Comparison of ENCODE assay signal across 1 cellular context in the genomic region with DNA sequence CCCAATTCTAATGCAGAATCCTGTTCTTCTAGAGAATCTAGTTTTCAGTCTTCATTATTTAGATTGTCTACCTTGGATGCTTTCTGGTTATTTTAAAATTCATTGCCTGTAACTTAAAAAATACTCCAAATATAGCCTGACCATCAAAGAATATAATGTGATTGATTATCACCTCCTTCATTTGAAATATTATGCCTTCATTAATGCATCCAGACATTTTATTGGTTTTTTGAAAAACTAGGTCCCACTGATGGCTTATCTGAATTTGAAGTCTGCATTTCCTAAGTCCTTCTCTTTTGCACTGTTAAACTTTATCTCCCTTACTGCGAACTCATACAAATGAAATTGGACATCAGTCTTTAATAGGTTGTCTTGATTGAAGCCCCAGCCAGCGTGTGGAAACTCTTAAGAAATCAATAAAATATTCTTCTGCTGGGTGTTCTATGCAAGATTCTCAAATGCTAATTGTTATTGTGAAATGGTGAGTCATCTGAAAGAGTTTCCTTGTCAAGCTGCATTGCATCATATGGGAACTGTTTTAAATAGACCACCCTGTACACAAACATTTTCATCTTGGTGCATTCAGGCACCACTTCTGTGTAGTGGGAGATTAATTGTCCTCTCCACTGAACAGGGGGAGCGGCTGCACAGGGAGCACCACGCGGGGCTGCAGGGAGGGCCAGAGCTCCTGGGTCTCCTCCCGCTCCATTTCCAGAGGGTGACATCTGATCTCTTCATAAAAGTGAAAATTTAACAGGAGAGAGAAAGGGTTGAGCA.
TF ChIP-seq lines count a peak whose summit lies in the region.

No MANE protein-coding gene starts in this region.

TF ChIP-seq in HEK293, 187 proteins besides CTCF, POLR2A, EP300 and RAD21 (continued from another document):
- TF ChIP-seq, protein P1, sequence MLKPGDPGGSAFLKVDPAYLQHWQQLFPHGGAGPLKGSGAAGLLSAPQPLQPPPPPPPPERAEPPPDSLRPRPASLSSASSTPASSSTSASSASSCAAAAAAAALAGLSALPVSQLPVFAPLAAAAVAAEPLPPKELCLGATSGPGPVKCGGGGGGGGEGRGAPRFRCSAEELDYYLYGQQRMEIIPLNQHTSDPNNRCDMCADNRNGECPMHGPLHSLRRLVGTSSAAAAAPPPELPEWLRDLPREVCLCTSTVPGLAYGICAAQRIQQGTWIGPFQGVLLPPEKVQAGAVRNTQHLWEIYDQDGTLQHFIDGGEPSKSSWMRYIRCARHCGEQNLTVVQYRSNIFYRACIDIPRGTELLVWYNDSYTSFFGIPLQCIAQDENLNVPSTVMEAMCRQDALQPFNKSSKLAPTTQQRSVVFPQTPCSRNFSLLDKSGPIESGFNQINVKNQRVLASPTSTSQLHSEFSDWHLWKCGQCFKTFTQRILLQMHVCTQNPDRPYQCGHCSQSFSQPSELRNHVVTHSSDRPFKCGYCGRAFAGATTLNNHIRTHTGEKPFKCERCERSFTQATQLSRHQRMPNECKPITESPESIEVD (tag by site-specific recombination; IDR thresholded peaks at IDR 0.05), result peak; percentile 61
- TF ChIP-seq ZNF610 (tag by site-specific recombination; IDR thresholded peaks at IDR 0.05; ENCODE audit: borderline replicate concordance) (no peak), ZNF112 (tag by site-specific recombination; IDR thresholded peaks at IDR 0.05) (no peak), ZNF221 (tag by site-specific recombination; IDR thresholded peaks at IDR 0.05; ENCODE audit: borderline replicate concordance) (no peak), ZNF132 (tag by site-specific recombination; IDR thresholded peaks at IDR 0.05; ENCODE audit: borderline replicate concordance) (no peak), ZNF48 (tag by site-specific recombination; IDR thresholded peaks at IDR 0.05) (no peak), ZNF211 (tag by site-specific recombination; IDR thresholded peaks at IDR 0.05; ENCODE audit: low read depth) (no peak), SALL2 (tag by site-specific recombination; IDR thresholded peaks at IDR 0.05; ENCODE audit: borderline replicate concordance) (no peak), ZNF792 (tag by site-specific recombination; IDR thresholded peaks at IDR 0.05) (no peak), SETDB1 (IDR thresholded peaks at IDR 0.05; ENCODE audit: insufficient read length, low read length) (peak; percentile 26), GFI1B (tag by site-specific recombination; IDR thresholded peaks at IDR 0.05) (no peak), ZNF391 (tag by site-specific recombination; IDR thresholded peaks at IDR 0.05; ENCODE audit: borderline replicate concordance, low read depth) (no peak), ZNF202 (tag by site-specific recombination; IDR thresholded peaks at IDR 0.05; ENCODE audit: borderline replicate concordance) (no peak), WT1 (tag by site-specific recombination; IDR thresholded peaks at IDR 0.05) (peak; percentile 45; the same call in 1 of the 2 replicates), ZNF146 (tag by site-specific recombination; IDR thresholded peaks at IDR 0.05) (no peak), GLIS1 (tag by site-specific recombination; IDR thresholded peaks at IDR 0.05) (peak; percentile 41; the same call in 1 of the 2 replicates), KLF7 (tag by site-specific recombination; IDR thresholded peaks at IDR 0.05; ENCODE audit: borderline replicate concordance) (no peak), ZBTB20 (tag by site-specific recombination; IDR thresholded peaks at IDR 0.05) (no peak; the same call in 1 of the 2 replicates), ZNF138 (tag by site-specific recombination; IDR thresholded peaks at IDR 0.05; ENCODE audit: borderline replicate concordance) (no peak), ZNF366 (tag by site-specific recombination; conservative IDR thresholded peaks at IDR 0.05) (peak; percentile 43; the same call in 1 of the 2 replicates), ZNF510 (tag by site-specific recombination; IDR thresholded peaks at IDR 0.05; ENCODE audit: insufficient replicate concordance) (no peak), ZNF561 (tag by site-specific recombination; IDR thresholded peaks at IDR 0.05; ENCODE audit: borderline replicate concordance) (0 out of 2 replicates have a peak, but pooled peaks have one; percentile 48), ZIC2 (tag by site-specific recombination; IDR thresholded peaks at IDR 0.05) (no peak; the same call in 1 of the 2 replicates), YY2 (tag by site-specific recombination; IDR thresholded peaks at IDR 0.05) (no peak), ZNF426 (tag by site-specific recombination; IDR thresholded peaks at IDR 0.05) (no peak), KLF16 (tag by site-specific recombination; IDR thresholded peaks at IDR 0.05) (no peak), TCF7L2 (IDR thresholded peaks at IDR 0.05; ENCODE audit: borderline replicate concordance, low read depth, low read length) (no peak)
- TF ChIP-seq, protein P2, sequence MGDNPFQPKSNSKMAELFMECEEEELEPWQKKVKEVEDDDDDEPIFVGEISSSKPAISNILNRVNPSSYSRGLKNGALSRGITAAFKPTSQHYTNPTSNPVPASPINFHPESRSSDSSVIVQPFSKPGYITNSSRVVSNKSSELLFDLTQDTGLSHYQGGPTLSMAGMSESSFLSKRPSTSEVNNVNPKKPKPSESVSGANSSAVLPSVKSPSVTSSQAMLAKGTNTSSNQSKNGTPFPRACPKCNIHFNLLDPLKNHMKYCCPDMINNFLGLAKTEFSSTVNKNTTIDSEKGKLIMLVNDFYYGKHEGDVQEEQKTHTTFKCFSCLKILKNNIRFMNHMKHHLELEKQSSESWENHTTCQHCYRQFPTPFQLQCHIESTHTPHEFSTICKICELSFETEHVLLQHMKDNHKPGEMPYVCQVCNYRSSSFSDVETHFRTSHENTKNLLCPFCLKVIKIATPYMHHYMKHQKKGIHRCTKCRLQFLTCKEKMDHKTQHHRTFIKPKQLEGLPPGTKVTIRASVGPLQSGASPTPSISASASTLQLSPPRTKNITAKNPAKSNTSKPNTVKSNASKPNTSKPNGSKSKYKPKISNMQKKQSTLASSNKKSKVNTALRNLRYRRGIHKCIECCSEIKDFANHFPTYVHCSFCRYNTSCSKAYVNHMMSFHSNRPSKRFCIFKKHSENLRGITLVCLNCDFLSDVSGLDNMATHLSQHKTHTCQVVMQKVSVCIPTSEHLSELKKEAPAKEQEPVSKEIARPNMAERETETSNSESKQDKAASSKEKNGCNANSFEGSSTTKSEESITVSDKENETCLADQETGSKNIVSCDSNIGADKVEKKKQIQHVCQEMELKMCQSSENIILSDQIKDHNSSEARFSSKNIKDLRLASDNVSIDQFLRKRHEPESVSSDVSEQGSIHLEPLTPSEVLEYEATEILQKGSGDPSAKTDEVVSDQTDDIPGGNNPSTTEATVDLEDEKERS (tag by site-specific recombination; IDR thresholded peaks at IDR 0.05), result no peak
- TF ChIP-seq, protein P3, sequence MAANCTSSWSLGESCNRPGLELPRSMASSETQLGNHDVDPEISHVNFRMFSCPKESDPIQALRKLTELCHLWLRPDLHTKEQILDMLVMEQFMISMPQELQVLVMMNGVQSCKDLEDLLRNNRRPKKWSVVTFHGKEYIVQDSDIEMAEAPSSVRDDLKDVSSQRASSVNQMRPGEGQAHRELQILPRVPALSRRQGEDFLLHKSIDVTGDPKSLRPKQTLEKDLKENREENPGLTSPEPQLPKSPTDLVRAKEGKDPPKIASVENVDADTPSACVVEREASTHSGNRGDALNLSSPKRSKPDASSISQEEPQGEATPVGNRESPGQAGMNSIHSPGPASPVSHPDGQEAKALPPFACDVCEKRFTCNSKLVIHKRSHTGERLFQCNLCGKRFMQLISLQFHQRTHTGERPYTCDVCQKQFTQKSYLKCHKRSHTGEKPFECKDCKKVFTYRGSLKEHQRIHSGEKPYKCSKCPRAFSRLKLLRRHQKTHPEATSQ (tag by site-specific recombination; IDR thresholded peaks at IDR 0.05), result no peak
- TF ChIP-seq, protein P4, sequence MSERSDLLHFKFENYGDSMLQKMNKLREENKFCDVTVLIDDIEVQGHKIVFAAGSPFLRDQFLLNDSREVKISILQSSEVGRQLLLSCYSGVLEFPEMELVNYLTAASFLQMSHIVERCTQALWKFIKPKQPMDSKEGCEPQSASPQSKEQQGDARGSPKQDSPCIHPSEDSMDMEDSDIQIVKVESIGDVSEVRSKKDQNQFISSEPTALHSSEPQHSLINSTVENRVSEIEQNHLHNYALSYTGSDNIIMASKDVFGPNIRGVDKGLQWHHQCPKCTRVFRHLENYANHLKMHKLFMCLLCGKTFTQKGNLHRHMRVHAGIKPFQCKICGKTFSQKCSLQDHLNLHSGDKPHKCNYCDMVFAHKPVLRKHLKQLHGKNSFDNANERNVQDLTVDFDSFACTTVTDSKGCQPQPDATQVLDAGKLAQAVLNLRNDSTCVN (tag by site-specific recombination; optimal IDR thresholded peaks at IDR 0.05), result no peak
- TF ChIP-seq, protein P5, sequence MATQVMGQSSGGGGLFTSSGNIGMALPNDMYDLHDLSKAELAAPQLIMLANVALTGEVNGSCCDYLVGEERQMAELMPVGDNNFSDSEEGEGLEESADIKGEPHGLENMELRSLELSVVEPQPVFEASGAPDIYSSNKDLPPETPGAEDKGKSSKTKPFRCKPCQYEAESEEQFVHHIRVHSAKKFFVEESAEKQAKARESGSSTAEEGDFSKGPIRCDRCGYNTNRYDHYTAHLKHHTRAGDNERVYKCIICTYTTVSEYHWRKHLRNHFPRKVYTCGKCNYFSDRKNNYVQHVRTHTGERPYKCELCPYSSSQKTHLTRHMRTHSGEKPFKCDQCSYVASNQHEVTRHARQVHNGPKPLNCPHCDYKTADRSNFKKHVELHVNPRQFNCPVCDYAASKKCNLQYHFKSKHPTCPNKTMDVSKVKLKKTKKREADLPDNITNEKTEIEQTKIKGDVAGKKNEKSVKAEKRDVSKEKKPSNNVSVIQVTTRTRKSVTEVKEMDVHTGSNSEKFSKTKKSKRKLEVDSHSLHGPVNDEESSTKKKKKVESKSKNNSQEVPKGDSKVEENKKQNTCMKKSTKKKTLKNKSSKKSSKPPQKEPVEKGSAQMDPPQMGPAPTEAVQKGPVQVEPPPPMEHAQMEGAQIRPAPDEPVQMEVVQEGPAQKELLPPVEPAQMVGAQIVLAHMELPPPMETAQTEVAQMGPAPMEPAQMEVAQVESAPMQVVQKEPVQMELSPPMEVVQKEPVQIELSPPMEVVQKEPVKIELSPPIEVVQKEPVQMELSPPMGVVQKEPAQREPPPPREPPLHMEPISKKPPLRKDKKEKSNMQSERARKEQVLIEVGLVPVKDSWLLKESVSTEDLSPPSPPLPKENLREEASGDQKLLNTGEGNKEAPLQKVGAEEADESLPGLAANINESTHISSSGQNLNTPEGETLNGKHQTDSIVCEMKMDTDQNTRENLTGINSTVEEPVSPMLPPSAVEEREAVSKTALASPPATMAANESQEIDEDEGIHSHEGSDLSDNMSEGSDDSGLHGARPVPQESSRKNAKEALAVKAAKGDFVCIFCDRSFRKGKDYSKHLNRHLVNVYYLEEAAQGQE (tag by site-specific recombination; IDR thresholded peaks at IDR 0.05), result no peak
- TF ChIP-seq, protein P6, sequence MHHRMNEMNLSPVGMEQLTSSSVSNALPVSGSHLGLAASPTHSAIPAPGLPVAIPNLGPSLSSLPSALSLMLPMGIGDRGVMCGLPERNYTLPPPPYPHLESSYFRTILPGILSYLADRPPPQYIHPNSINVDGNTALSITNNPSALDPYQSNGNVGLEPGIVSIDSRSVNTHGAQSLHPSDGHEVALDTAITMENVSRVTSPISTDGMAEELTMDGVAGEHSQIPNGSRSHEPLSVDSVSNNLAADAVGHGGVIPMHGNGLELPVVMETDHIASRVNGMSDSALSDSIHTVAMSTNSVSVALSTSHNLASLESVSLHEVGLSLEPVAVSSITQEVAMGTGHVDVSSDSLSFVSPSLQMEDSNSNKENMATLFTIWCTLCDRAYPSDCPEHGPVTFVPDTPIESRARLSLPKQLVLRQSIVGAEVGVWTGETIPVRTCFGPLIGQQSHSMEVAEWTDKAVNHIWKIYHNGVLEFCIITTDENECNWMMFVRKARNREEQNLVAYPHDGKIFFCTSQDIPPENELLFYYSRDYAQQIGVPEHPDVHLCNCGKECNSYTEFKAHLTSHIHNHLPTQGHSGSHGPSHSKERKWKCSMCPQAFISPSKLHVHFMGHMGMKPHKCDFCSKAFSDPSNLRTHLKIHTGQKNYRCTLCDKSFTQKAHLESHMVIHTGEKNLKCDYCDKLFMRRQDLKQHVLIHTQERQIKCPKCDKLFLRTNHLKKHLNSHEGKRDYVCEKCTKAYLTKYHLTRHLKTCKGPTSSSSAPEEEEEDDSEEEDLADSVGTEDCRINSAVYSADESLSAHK (tag by site-specific recombination; IDR thresholded peaks at IDR 0.05), result no peak
- TF ChIP-seq, protein P7, sequence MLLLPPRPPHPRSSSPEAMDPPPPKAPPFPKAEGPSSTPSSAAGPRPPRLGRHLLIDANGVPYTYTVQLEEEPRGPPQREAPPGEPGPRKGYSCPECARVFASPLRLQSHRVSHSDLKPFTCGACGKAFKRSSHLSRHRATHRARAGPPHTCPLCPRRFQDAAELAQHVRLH (tag by site-specific recombination; IDR thresholded peaks at IDR 0.05), result no peak
